10 cellular contexts compared by ENCODE assay signal in genomic region chr7:137882261-137882668, GRCh38. TPM values are rescaled to one million over a fixed set of nuclear protein-coding genes. Genes with fewer than 3 reads are reported as not detected.
DNase-seq lines count a peak whose midpoint lies in the region; ATAC-seq and FAIRE-seq lines count a peak whose summit lies in the region.
"Had no signal": no experiment of that assay in that cellular context is flagged by ENCODE, and none has a peak within 500 bp of the region (broad histone marks: within the 10 kb centered on the region; RNA-seq: fewer than 3 reads in every experiment).

No MANE protein-coding gene starts in this region.

- H3K4me3 Mint-ChIP-seq in activated naive CD4-positive, alpha-beta T cell treated with anti-CD3 and anti-CD28 coated beads for 36 hours: no peak overlapping the region

- no peak overlapping the region for H3K27ac Mint-ChIP-seq in activated naive CD4-positive, alpha-beta T cell treated with anti-CD3 and anti-CD28 coated beads for 36 hours

- peaks cover 50% of the 10 kb centered on the region for H3K36me3 Mint-ChIP-seq in activated naive CD4-positive, alpha-beta T cell treated with anti-CD3 and anti-CD28 coated beads for 36 hours (ENCODE audit: low read depth)

- ATAC-seq in HG02610 (IDR thresholded peaks at IDR 0.05; ENCODE audit: unreplicated experiment): peak; percentile 97

- H3K4me1 Mint-ChIP-seq in activated naive CD4-positive, alpha-beta T cell treated with anti-CD3 and anti-CD28 coated beads for 36 hours (ENCODE audit: low read depth): peaks cover 9% of the 10 kb centered on the region

- H3K27me3 Mint-ChIP-seq in activated naive CD4-positive, alpha-beta T cell treated with anti-CD3 and anti-CD28 coated beads for 36 hours (ENCODE audit: low read depth): no peaks in the 10 kb centered on the region

- CTCF ChIA-PET in activated naive CD4-positive, alpha-beta T cell treated with anti-CD3 and anti-CD28 coated beads for 36 hours (lab: Charles Lee): interaction anchor here (1.3 kb wide), 1 partner anchor 226 kb away, joined by 5 read pairs; no protein-coding TSS in a partner anchor

- H3K9me3 ChIP-seq in esophagus (ENCODE audit: control insufficient read depth in 2 of 2, insufficient read depth in 1 of 2, low read depth in 1 of 2, low read length in 1 of 2): no peaks in the 10 kb centered on the region

- H3K4me1 ChIP-seq in esophagus (ENCODE audit: control insufficient read depth in 2 of 2, insufficient read depth in 2 of 2, low read length in 1 of 2): peaks cover 3 to 12% of the 10 kb centered on the region in 2 donors

- peak overlapping the region; percentile 23 to 50 for H3K27ac ChIP-seq in esophagus (ENCODE audit: low read depth in 2 of 2, low read length in 1 of 2)

- intact Hi-C loops in activated naive CD4-positive, alpha-beta T cell treated with anti-CD3 and anti-CD28 coated beads for 36 hours (cut with micrococcal nuclease): no loop called here

- WGBS in esophagus, 2 donors: 44 to 68% methylated on average over 5 of the region's 5 CpGs

- FAIRE-seq in urothelium cell line (lab: Jason Lieb, UNC): no peak

- H3K9me3 Mint-ChIP-seq in activated naive CD4-positive, alpha-beta T cell treated with anti-CD3 and anti-CD28 coated beads for 36 hours: no peaks in the 10 kb centered on the region

- H3K36me3 ChIP-seq in esophagus (ENCODE audit: control insufficient read depth in 2 of 2, insufficient read depth in 2 of 2, low read length in 1 of 2): peaks cover 11 to 20% of the 10 kb centered on the region in 2 donors

- no peak overlapping the region for H3K4me3 ChIP-seq in esophagus (ENCODE audit: low read depth in 1 of 2, low read length in 2 of 2)
- H3K4me3 ChIP-seq: skin epidermis had no signal

- no peaks in the 10 kb centered on the region for H3K27me3 ChIP-seq in esophagus (ENCODE audit: control insufficient read depth in 1 of 2, insufficient read depth in 2 of 2, low read length in 2 of 2)

- peak; percentile 48 for DNase-seq in activated naive CD4-positive, alpha-beta T cell treated with anti-CD3 and anti-CD28 coated beads for 36 hours
- DNase-seq in activated naive CD4-positive, alpha-beta T cell treated with Interleukin-2 at 50 U/mL for 16 hours: no peak
- peak; percentile 100 for DNase-seq in NCI-H226
- DNase-seq in urothelium cell line (ENCODE audit: low spot score): peak; percentile 92
- no peak for DNase-seq in KG1 (lab: John Stamatoyannopoulos, UW)
- DNase-seq in NCI-H526 treated with DMSO at 0.1 percent for 48 hours (lab: John Stamatoyannopoulos, UW): no peak
- DNase-seq: DND-41 had no signal

RNA-seq across cellular contexts. Expression of gene DGKI, which starts 35.5 kb away (rescaled TPM):
- total RNA-seq in activated naive CD4-positive, alpha-beta T cell treated with anti-CD3 and anti-CD28 coated beads for 36 hours: 1 to 10 TPM; 2.0 to 2.7 TPM
- polyA plus RNA-seq in esophagus: under 1 TPM; 0.09 to 0.12 TPM

Comparison
In these comparisons a context has a peak if more than half of its experiments do, and no peak if none do; other contexts are left out.
1. DNase-seq: peak in activated naive CD4-positive, alpha-beta T cell treated with anti-CD3 and anti-CD28 coated beads for 36 hours (single experiment), NCI-H226 (single experiment) and urothelium cell line (single experiment); none in activated naive CD4-positive, alpha-beta T cell treated with Interleukin-2 at 50 U/mL for 16 hours (single experiment), KG1 (single experiment) and NCI-H526 treated with DMSO at 0.1 percent for 48 hours (single experiment).